14 cellular contexts compared by ENCODE assay signal in genomic region chr11:1880746-1881441, GRCh38. TPM values are rescaled to one million over a fixed set of nuclear protein-coding genes. Genes with fewer than 3 reads are reported as not detected.
DNase-seq lines count a peak whose midpoint lies in the region; ATAC-seq and TF ChIP-seq lines count a peak whose summit lies in the region.
"Had no signal": no experiment of that assay in that cellular context is flagged by ENCODE, and none has a peak within 500 bp of the region (broad histone marks: within the 10 kb centered on the region; RNA-seq: fewer than 3 reads in every experiment).

No MANE protein-coding gene starts in this region.

- H2BK120ac ChIP-seq in mesenchymal stem cell (ENCODE audit: low read depth, low read length), result peak overlapping the region; percentile 11

- peak overlapping the region; percentile 79 for H4K91ac ChIP-seq in mesenchymal stem cell (ENCODE audit: low read length)

- peak overlapping the region; percentile 71 for H3K27ac Mint-ChIP-seq in activated B cell treated with CpG ODN at 0.5 μM for 24 hours
- H3K27ac Mint-ChIP-seq: activated CD4-positive, alpha-beta T cell treated with anti-CD3 and anti-CD28 coated beads, Interleukin-2, amount 10 ng/mL, durations not matched to agents 7 days and 5 days had no signal

- POLR2A ChIA-PET in activated B cell treated with CpG ODN at 0.5 μM for 24 hours (lab: Charles Lee), result interaction anchor here (1.4 to 5.4 kb wide), 2 partner anchors 28 to 37 kb away, joined by 5 to 55 read pairs; partner anchors contain the start of gene LSP1

- peaks cover 4 to 31% of the 10 kb centered on the region in 2 experiments for H3K36me3 ChIP-seq in mesenchymal stem cell (ENCODE audit: control insufficient read depth in 1 of 2, insufficient read depth in 2 of 2, low read depth in 1 of 2, low read length in 2 of 2)
- H3K36me3 ChIP-seq in stomach, result peaks cover 0 to 34% (median 22%) of the 10 kb centered on the region in 4 donors
- no peaks in the 10 kb centered on the region for H3K36me3 ChIP-seq in prostate gland

- TF ChIP-seq EP300 in stomach (IDR thresholded peaks at IDR 0.05), result no peak

- H3K4me2 ChIP-seq in mesenchymal stem cell (ENCODE audit: low read length, poor library complexity, severe bottlenecking), result no peak overlapping the region

- peak; percentile 30 for DNase-seq in activated CD4-positive, CD25-positive, alpha-beta regulatory T cell treated with anti-CD3 and anti-CD28 coated beads, Interleukin-2, amount 50 U/mL, for 72 hours
- DNase-seq in activated B cell treated with CpG ODN at 0.5 μM for 24 hours (peak; percentile 22), mesenchymal stem cell (no peak), stomach (no peak), prostate gland (ENCODE audit: low spot score) (no peak), NCI-H1694 (lab: John Stamatoyannopoulos, UW) (no peak)
- no peak for DNase-seq in NK-92 treated with Interleukin-12 subunit alpha and Interleukin-12 subunit beta, amount 100 ng/mL, for 24 hours (lab: John Stamatoyannopoulos, UW)
- DNase-seq: activated CD4-positive, alpha-beta T cell treated with anti-CD3 and anti-CD28 coated beads, Interleukin-2, amount 10 ng/mL, durations not matched to agents 7 days and 5 days; caudate nucleus; glutamatergic neuron; NCI-H2081 treated with DMSO at 0.1 percent for 48 hours; SIG-M5 had no signal

- no peak for TF ChIP-seq CTCF in activated B cell treated with CpG ODN at 0.5 μM for 24 hours (IDR thresholded peaks at IDR 0.05)
- TF ChIP-seq CTCF in stomach (IDR thresholded peaks at IDR 0.05), result no peak
- no peak for TF ChIP-seq CTCF in prostate gland (IDR thresholded peaks at IDR 0.05)

- no peaks in the 10 kb centered on the region for H3K27me3 ChIP-seq in mesenchymal stem cell (ENCODE audit: control insufficient read depth in 1 of 2, insufficient read depth in 1 of 2, low read length in 2 of 2)
- H3K27me3 ChIP-seq in stomach, result no peaks in the 10 kb centered on the region
- no peaks in the 10 kb centered on the region for H3K27me3 ChIP-seq in prostate gland (replicated peaks; ENCODE audit: insufficient read depth)

- H2BK5ac ChIP-seq in mesenchymal stem cell (ENCODE audit: low read depth, low read length, poor library complexity, severe bottlenecking), result no peak overlapping the region

- H3K27ac ChIP-seq in mesenchymal stem cell (ENCODE audit: low read length, poor library complexity, severe bottlenecking), result no peak overlapping the region
- H3K27ac ChIP-seq in stomach, result peak overlapping the region; percentile 26 to 88 (median 83)
- no peak overlapping the region for H3K27ac ChIP-seq in prostate gland

- no peak overlapping the region for H3K23ac ChIP-seq in mesenchymal stem cell (ENCODE audit: low read length in 2 of 2)

- peak overlapping the region; percentile 58 for H2AK5ac ChIP-seq in mesenchymal stem cell (ENCODE audit: low read length, severe bottlenecking)

- H3K4me1 Mint-ChIP-seq in activated B cell treated with CpG ODN at 0.5 μM for 24 hours, result peaks cover 48% of the 10 kb centered on the region

- ATAC-seq in activated CD4-positive, CD25-positive, alpha-beta regulatory T cell treated with anti-CD3 and anti-CD28 coated beads, Interleukin-2, amount 50 U/mL, for 24 hours, result no peak
- ATAC-seq in activated B cell treated with CpG ODN at 0.5 μM for 24 hours (ENCODE audit: low read depth), result no peak

- no peak overlapping the region for H2AFZ ChIP-seq in mesenchymal stem cell (ENCODE audit: low read depth, low read length)

- peak overlapping the region in 1 of 2 experiments; percentile 45 for H3K4me3 ChIP-seq in mesenchymal stem cell (ENCODE audit: insufficient read depth in 1 of 2, low read depth in 1 of 2, low read length in 2 of 2)
- no peak overlapping the region for H3K4me3 ChIP-seq in stomach
- no peak overlapping the region for H3K4me3 ChIP-seq in prostate gland

- CTCF ChIA-PET in activated B cell treated with CpG ODN at 0.5 μM for 24 hours (lab: Charles Lee), result interaction anchor here (1.2 to 2.6 kb wide), 6 partner anchors 11 to 269 kb away, joined by 3 to 15 read pairs (median 10); partner anchors contain the start of gene LSP1

- no peaks in the 10 kb centered on the region for H3K27me3 Mint-ChIP-seq in activated B cell treated with CpG ODN at 0.5 μM for 24 hours
- H3K27me3 Mint-ChIP-seq: activated CD4-positive, alpha-beta T cell treated with anti-CD3 and anti-CD28 coated beads, Interleukin-2, amount 10 ng/mL, durations not matched to agents 7 days and 5 days had no signal

- H3K18ac ChIP-seq in mesenchymal stem cell (ENCODE audit: low read depth in 1 of 2, low read length in 2 of 2), result peak overlapping the region; percentile 23 to 79

- H2BK12ac ChIP-seq in mesenchymal stem cell (ENCODE audit: low read length in 2 of 2), result peak overlapping the region; percentile 91 to 97

- 86% methylated on average over 8 of the region's 9 CpGs for WGBS in mesenchymal stem cell
- 71 to 89% (median 75%) methylated on average over 5 to 9 of the region's 9 CpGs for WGBS in stomach, 5 donors
- WGBS in prostate gland, result 89% methylated on average over 9 of the region's 9 CpGs

- peak overlapping the region; percentile 88 for H3K9ac ChIP-seq in mesenchymal stem cell (ENCODE audit: low read length)

- intact Hi-C loops in activated B cell treated with CpG ODN at 0.5 μM for 24 hours (cut with micrococcal nuclease), result loop anchor here (5.0 kb wide), 1 partner anchor 36 kb away; the partner anchor contains the start of gene TNNT3
- intact Hi-C loops in stomach (cut with DNase I; ENCODE audit: low total_unique reads), result no loop called here
- intact Hi-C loops in prostate gland (cut with DNase I), result loop anchor here (5.0 kb wide), 3 partner anchors 36 to 271 kb away; partner anchors contain the start of genes TNNI2 and TNNT3

- no peaks in the 10 kb centered on the region for H3K9me3 Mint-ChIP-seq in activated B cell treated with CpG ODN at 0.5 μM for 24 hours
- H3K9me3 Mint-ChIP-seq: activated CD4-positive, alpha-beta T cell treated with anti-CD3 and anti-CD28 coated beads, Interleukin-2, amount 10 ng/mL, durations not matched to agents 7 days and 5 days had no signal

- no peaks in the 10 kb centered on the region for H3K9me3 ChIP-seq in mesenchymal stem cell (ENCODE audit: control insufficient read depth, low read length)
- no peaks in the 10 kb centered on the region for H3K9me3 ChIP-seq in stomach
- H3K9me3 ChIP-seq in prostate gland, result no peaks in the 10 kb centered on the region

- no peak overlapping the region for H3K4me3 Mint-ChIP-seq in activated B cell treated with CpG ODN at 0.5 μM for 24 hours
- H3K4me3 Mint-ChIP-seq: activated CD4-positive, alpha-beta T cell treated with anti-CD3 and anti-CD28 coated beads, Interleukin-2, amount 10 ng/mL, durations not matched to agents 7 days and 5 days had no signal

- peak overlapping the region in 1 of 2 experiments; percentile 49 for H3K14ac ChIP-seq in mesenchymal stem cell (ENCODE audit: low read length in 2 of 2)

- H3K36me3 Mint-ChIP-seq in activated B cell treated with CpG ODN at 0.5 μM for 24 hours (ENCODE audit: low read depth), result peaks cover 8% of the 10 kb centered on the region

- peaks cover 46% of the 10 kb centered on the region for H3K4me1 ChIP-seq in mesenchymal stem cell (ENCODE audit: control insufficient read depth, insufficient read depth, low read depth, low read length)
- peaks cover 33 to 65% (median 54%) of the 10 kb centered on the region in 4 donors for H3K4me1 ChIP-seq in stomach
- H3K4me1 ChIP-seq in prostate gland (replicated peaks), result no peaks in the 10 kb centered on the region

- H2BK15ac ChIP-seq in mesenchymal stem cell (ENCODE audit: low read depth, poor library complexity, severe bottlenecking), result peak overlapping the region; percentile 97

- H4K8ac ChIP-seq in mesenchymal stem cell (ENCODE audit: low read length), result peak overlapping the region; percentile 79

- TF ChIP-seq POLR2A in stomach (IDR thresholded peaks at IDR 0.05) (no peak), prostate gland (IDR thresholded peaks at IDR 0.05) (no peak)

- H3K79me1 ChIP-seq in mesenchymal stem cell (replicated peaks; ENCODE audit: low read length, poor library complexity, severe bottlenecking), result no peaks in the 10 kb centered on the region

- peak overlapping the region; percentile 39 to 81 for H3K4ac ChIP-seq in mesenchymal stem cell (ENCODE audit: low read depth in 1 of 2, low read length in 2 of 2)

RNA-seq across cellular contexts. Expression of gene PRR33, which starts 10.8 kb away (rescaled TPM):
- total RNA-seq in activated B cell treated with CpG ODN at 0.5 μM for 24 hours, result 0.16 TPM in 1 of 2 replicates, not detected in the other
- not detected for polyA plus RNA-seq in mesenchymal stem cell (2013, experiment 1 of 2)
- not detected for polyA plus RNA-seq in mesenchymal stem cell (2013, experiment 2 of 2)
- not detected for total RNA-seq in stomach
- under 1 TPM in 1 of 3 donors, not detected in 2; 0.03 TPM for polyA plus RNA-seq in stomach
- total RNA-seq in prostate gland, result under 1 TPM in 1 of 2 donors, not detected in 1; 0.17 TPM
- total RNA-seq: mononuclear cell had no signal

RNA-seq across cellular contexts. Expression of gene LSP1, which starts 28.0 kb away (rescaled TPM):
- 301 and 303 TPM in 2 replicates for total RNA-seq in activated B cell treated with CpG ODN at 0.5 μM for 24 hours
- polyA plus RNA-seq in mesenchymal stem cell (2013, experiment 1 of 2), result 1.3 TPM
- 1.3 TPM for polyA plus RNA-seq in mesenchymal stem cell (2013, experiment 2 of 2)
- 10 to 100 TPM in 4 of 5 donors, 1 to 10 TPM in 1; 9.8 to 78.8 (median 46.8) TPM for total RNA-seq in stomach
- 100 to 1,000 TPM in 2 of 3 donors, 10 to 100 TPM in 1; 29.0 to 239 (median 155) TPM for polyA plus RNA-seq in stomach
- 10 to 100 TPM in 1 of 2 donors, 1 to 10 TPM in 1; 6.7 to 11.6 TPM for total RNA-seq in prostate gland

RNA-seq across cellular contexts. Expression of gene TNNT3, which starts 38.6 kb away (rescaled TPM):
- 2.9 and 3.5 TPM in 2 replicates for total RNA-seq in activated B cell treated with CpG ODN at 0.5 μM for 24 hours
- polyA plus RNA-seq in mesenchymal stem cell (2013, experiment 1 of 2), result not detected
- not detected for polyA plus RNA-seq in mesenchymal stem cell (2013, experiment 2 of 2)
- 1 to 10 TPM in 2 of 5 donors, not detected in 3; 2.3 to 7.2 TPM for total RNA-seq in stomach
- 10 to 100 TPM in 1 of 3 donors, 1 to 10 TPM in 1, under 1 TPM in 1; 0.75 to 14.5 (median 3.1) TPM for polyA plus RNA-seq in stomach
- 1 to 10 TPM; 4.5 to 8.4 TPM for total RNA-seq in prostate gland

RNA-seq across cellular contexts. Expression of gene TNNI2, which starts 42.1 kb away (rescaled TPM):
- total RNA-seq in activated B cell treated with CpG ODN at 0.5 μM for 24 hours, result 1.0 and 1.5 TPM in 2 replicates
- not detected for polyA plus RNA-seq in mesenchymal stem cell (2013, experiment 1 of 2)
- polyA plus RNA-seq in mesenchymal stem cell (2013, experiment 2 of 2), result 0.07 TPM
- total RNA-seq in stomach, result 1 to 10 TPM in 1 of 5 donors, not detected in 4; 7.2 TPM
- 10 to 100 TPM in 2 of 3 donors, under 1 TPM in 1; 0.93 to 23.4 (median 17.0) TPM for polyA plus RNA-seq in stomach
- total RNA-seq in prostate gland, result 1 to 10 TPM in 1 of 2 donors, not detected in 1; 5.5 TPM
- total RNA-seq: activated CD4-positive, alpha-beta T cell treated with anti-CD3 and anti-CD28 coated beads, Interleukin-2, amount 10 ng/mL, durations not matched to agents 7 days and 5 days had no signal

RNA-seq across cellular contexts. Expression of gene SYT8, which starts 46.1 kb away (rescaled TPM):
- total RNA-seq in activated B cell treated with CpG ODN at 0.5 μM for 24 hours (not detected in 2 replicates), stomach (10 to 100 TPM in 1 of 5 donors, 1 to 10 TPM in 1, under 1 TPM in 3; 0.72 to 13.4 (median 0.92) TPM), prostate gland (1 to 10 TPM; 1.7 to 4.1 TPM)
- not detected for polyA plus RNA-seq in mesenchymal stem cell (2013, experiment 1 of 2)
- not detected for polyA plus RNA-seq in mesenchymal stem cell (2013, experiment 2 of 2)
- 10 to 100 TPM in 1 of 3 donors, 1 to 10 TPM in 2; 1.7 to 77.3 (median 3.7) TPM for polyA plus RNA-seq in stomach
- total RNA-seq: activated CD4-positive, alpha-beta T cell treated with anti-CD3 and anti-CD28 coated beads, Interleukin-2, amount 10 ng/mL, durations not matched to agents 7 days and 5 days; mononuclear cell had no signal

Comparison
In these comparisons a context has a peak if more than half of its experiments do, and no peak if none do; other contexts are left out.
1. DNase-seq: peak in activated CD4-positive, CD25-positive, alpha-beta regulatory T cell treated with anti-CD3 and anti-CD28 coated beads, Interleukin-2, amount 50 U/mL, for 72 hours (single experiment) and activated B cell treated with CpG ODN at 0.5 μM for 24 hours (single experiment); none in mesenchymal stem cell (single experiment), stomach (single experiment), prostate gland (single experiment), NCI-H1694 (single experiment) and NK-92 treated with Interleukin-12 subunit alpha and Interleukin-12 subunit beta, amount 100 ng/mL, for 24 hours (single experiment).
2. H3K27ac ChIP-seq: peak in stomach (5 of 5); none in mesenchymal stem cell (single experiment) and prostate gland (0 of 2).